In the genomic region with DNA sequence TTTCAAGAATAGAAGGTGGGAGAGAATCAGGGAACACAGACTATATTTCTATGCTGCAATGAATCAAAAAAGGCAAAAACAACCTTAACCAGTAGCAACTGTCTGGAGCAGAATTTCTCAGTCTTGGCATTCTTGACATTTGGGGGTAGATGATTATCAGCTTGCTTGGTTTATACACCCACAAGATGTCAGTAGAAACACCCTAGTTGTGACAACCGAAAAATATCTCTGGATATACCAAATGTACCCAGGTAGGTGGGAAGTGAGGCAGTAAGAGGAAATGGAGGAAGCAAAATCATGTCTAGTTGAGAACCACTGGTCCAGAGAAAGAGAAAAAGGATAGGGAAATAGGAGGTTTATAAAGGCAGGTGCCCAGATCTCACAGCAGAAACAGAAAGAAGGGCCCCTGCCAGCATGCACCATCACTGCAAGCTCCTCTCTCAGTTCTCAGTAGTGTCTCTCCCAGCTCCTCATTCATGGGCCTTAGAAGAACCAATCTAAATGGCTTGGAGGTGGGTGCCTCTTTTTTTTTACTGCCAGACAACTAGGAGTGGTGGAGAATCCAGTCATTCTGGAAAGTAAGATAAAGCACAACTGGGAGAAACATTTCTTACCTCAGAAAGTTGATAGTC, we compare ENCODE assay signal across 17 cellular contexts. TPM values are rescaled to one million over a fixed set of nuclear protein-coding genes. Genes with fewer than 3 reads are reported as not detected.
DNase-seq lines count a peak whose midpoint lies in the region; ATAC-seq, FAIRE-seq and TF ChIP-seq lines count a peak whose summit lies in the region.
"Had no signal": no experiment of that assay in that cellular context is flagged by ENCODE, and none has a peak within 500 bp of the region (broad histone marks: within the 10 kb centered on the region; RNA-seq: fewer than 3 reads in every experiment).

No MANE protein-coding gene starts in this region.

- H3K36me3 ChIP-seq in KMS-11 (ENCODE audit: insufficient read depth) (no peaks in the 10 kb centered on the region), kidney (ENCODE audit: control insufficient read depth in 1 of 2, insufficient read depth in 2 of 2, low read length in 2 of 2) (peaks cover 0 to 5% of the 10 kb centered on the region in 2 donors)
- H3K36me3 ChIP-seq: prostate gland, vagina had no signal

- no peak for TF ChIP-seq CTCF in KMS-11 (conservative IDR thresholded peaks at IDR 0.05; ENCODE audit: low read depth, low read length)
- peak; percentile 14 for TF ChIP-seq CTCF in kidney (IDR thresholded peaks at IDR 0.05; ENCODE audit: borderline replicate concordance, extremely low read depth, insufficient read depth)
- TF ChIP-seq CTCF in GM20000 (IDR thresholded peaks at IDR 0.05; ENCODE audit: extremely low read depth, missing control alignments): no peak

- H3K27ac ChIP-seq in KMS-11: peak overlapping the region; percentile 54
- H3K27ac ChIP-seq in kidney (ENCODE audit: low read depth in 2 of 2, low read length in 2 of 2): no peak overlapping the region
- H3K27ac ChIP-seq: gastroesophageal sphincter, prostate gland, SK-N-MC, vagina had no signal

- 0 out of 2 replicates have a peak, but pooled peaks cover 6% of the 10 kb centered on the region for H4K20me1 ChIP-seq in KMS-11 (ENCODE audit: insufficient read depth)

- ATAC-seq in GM18867 (IDR thresholded peaks at IDR 0.05; ENCODE audit: unreplicated experiment): peak; percentile 84
- peak; percentile 49 for ATAC-seq in GM21619 (IDR thresholded peaks at IDR 0.05; ENCODE audit: unreplicated experiment)
- ATAC-seq: gastroesophageal sphincter had no signal

- no peaks in the 10 kb centered on the region for H3K9me3 ChIP-seq in kidney (ENCODE audit: control insufficient read depth in 1 of 2, low read length in 2 of 2)
- H3K9me3 ChIP-seq: gastroesophageal sphincter, prostate gland, vagina had no signal

- H3K4me3 ChIP-seq in KMS-11 (IDR thresholded peaks at IDR 0.05; ENCODE audit: insufficient read depth, low read depth, low read length): no peak overlapping the region
- H3K4me3 ChIP-seq in kidney (ENCODE audit: low read length in 2 of 2): no peak overlapping the region
- H3K4me3 ChIP-seq: gastroesophageal sphincter, prostate gland, SK-N-MC, vagina had no signal

- no peaks in the 10 kb centered on the region for H3K27me3 ChIP-seq in KMS-11 (ENCODE audit: insufficient read depth, low read depth)
- H3K27me3 ChIP-seq: gastroesophageal sphincter, vagina had no signal

- POLR2A ChIA-PET in HEK293T (lab: Yijun Ruan, JAX): no interaction called here

- CTCF ChIA-PET in HEK293T (lab: Yijun Ruan, JAX): no interaction called here

- peak overlapping the region; percentile 5; the same call in 1 of the 2 replicates for H3K9ac ChIP-seq in KMS-11
- no peak overlapping the region for H3K9ac ChIP-seq in kidney (ENCODE audit: low read length in 2 of 2)

- intact Hi-C loops in kidney (cut with DNase I): no loop called here

- no peak for FAIRE-seq in kidney (lab: Jason Lieb, UNC)

- H3K4me2 ChIP-seq in KMS-11: peak overlapping the region; percentile 79

- no peak overlapping the region for H2AFZ ChIP-seq in KMS-11 (ENCODE audit: low read depth)

- peaks cover 99% of the 10 kb centered on the region for H3K79me2 ChIP-seq in KMS-11 (ENCODE audit: insufficient read depth, low read depth)

- DNase-seq in kidney (no peak), HEK293T (ENCODE audit: extremely low spot score) (no peak), D341Med (ENCODE audit: low spot score) (no peak), NCI-H748 treated with DMSO at 0.1 percent for 48 hours (lab: John Stamatoyannopoulos, UW) (no peak), GM20000 (ENCODE audit: low spot score) (no peak)
- DNase-seq: cerebellar nuclear complex, COR-L47, Kasumi-1, left ventricle myocardium superior, NCI-H446 treated with DMSO at 0.1 percent for 48 hours had no signal

- H3K4me1 ChIP-seq in KMS-11 (ENCODE audit: low read depth, poor library complexity, severe bottlenecking) (peaks cover 80% of the 10 kb centered on the region), kidney (ENCODE audit: control insufficient read depth in 1 of 2, insufficient read depth in 1 of 2, low read depth in 1 of 2, low read length in 2 of 2) (peaks cover 5 to 11% of the 10 kb centered on the region in 2 donors)
- H3K4me1 ChIP-seq: prostate gland, vagina had no signal

TF ChIP-seq in HEK293T, 16 proteins besides CTCF, POLR2A, EP300 and RAD21:
- TF ChIP-seq SUZ12 (IDR thresholded peaks at IDR 0.05) (no peak), ELF4 (IDR thresholded peaks at IDR 0.05) (no peak), LEF1 (IDR thresholded peaks at IDR 0.05; ENCODE audit: borderline replicate concordance) (no peak), TARDBP (IDR thresholded peaks at IDR 0.05) (no peak), ZNF384 (IDR thresholded peaks at IDR 0.05) (no peak), FOXM1 (IDR thresholded peaks at IDR 0.05; ENCODE audit: borderline replicate concordance) (no peak), BHLHE40 (IDR thresholded peaks at IDR 0.05; ENCODE audit: borderline replicate concordance) (no peak), NFRKB (IDR thresholded peaks at IDR 0.05) (no peak), L3MBTL2 (conservative IDR thresholded peaks at IDR 0.05) (no peak)
- TF ChIP-seq, protein P1, sequence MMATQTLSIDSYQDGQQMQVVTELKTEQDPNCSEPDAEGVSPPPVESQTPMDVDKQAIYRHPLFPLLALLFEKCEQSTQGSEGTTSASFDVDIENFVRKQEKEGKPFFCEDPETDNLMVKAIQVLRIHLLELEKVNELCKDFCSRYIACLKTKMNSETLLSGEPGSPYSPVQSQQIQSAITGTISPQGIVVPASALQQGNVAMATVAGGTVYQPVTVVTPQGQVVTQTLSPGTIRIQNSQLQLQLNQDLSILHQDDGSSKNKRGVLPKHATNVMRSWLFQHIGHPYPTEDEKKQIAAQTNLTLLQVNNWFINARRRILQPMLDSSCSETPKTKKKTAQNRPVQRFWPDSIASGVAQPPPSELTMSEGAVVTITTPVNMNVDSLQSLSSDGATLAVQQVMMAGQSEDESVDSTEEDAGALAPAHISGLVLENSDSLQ (IDR thresholded peaks at IDR 0.05): no peak

RNA-seq across cellular contexts. Expression of a gene that starts 50.4 kb away (rescaled TPM):
- 123 TPM for total RNA-seq in kidney
- polyA plus RNA-seq in kidney (ENCODE audit: insufficient read depth, low read depth, low replicate concordance): 79.1 TPM
